Comparison of ENCODE assay signal across 7 cellular contexts in the genomic region with DNA sequence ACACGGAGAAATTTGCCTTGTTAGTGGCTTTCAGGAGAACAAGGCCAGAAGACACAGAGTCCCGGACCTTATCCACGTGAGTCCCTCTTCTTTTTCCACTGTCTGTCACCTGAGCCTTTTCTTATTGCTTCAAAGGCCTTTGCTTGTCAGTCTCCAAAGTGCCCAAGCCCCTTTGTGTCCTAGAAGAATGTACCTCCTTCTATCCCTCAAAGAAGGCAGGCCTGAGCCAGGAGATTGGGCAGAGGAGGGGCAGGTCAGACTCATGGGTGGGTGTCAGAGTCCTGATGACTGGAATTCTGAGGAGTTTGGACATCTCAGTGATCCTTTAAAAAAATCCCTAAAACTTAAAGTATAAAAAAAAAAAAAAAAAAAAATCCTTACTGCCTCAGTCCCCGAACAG.
"Had no signal": no experiment of that assay in that cellular context is flagged by ENCODE, and none has a peak within 500 bp of the region (broad histone marks: within the 10 kb centered on the region; RNA-seq: fewer than 3 reads in every experiment).

No MANE protein-coding gene starts in this region.

- H3K4me1 Mint-ChIP-seq: IgD-negative memory B cell had no signal

- ATAC-seq: HCT116, HepG2 had no signal

- H3K4me3 ChIP-seq: GM23248 had no signal

- H3K9me3 Mint-ChIP-seq: H9, IgD-negative memory B cell had no signal

- DNase-seq: GM23248, H9, HFFc6, KBM-7 had no signal

- H3K4me3 Mint-ChIP-seq: H9, HFFc6, IgD-negative memory B cell had no signal

- H3K36me3 Mint-ChIP-seq: IgD-negative memory B cell had no signal

- H3K27ac Mint-ChIP-seq: H9, HFFc6, IgD-negative memory B cell had no signal

- H3K27ac ChIP-seq: GM23248 had no signal

- H3K9ac ChIP-seq: GM23248 had no signal

- H2AFZ ChIP-seq: GM23248 had no signal
